ENCODE assay signal across 1 cellular context in the genomic region with DNA sequence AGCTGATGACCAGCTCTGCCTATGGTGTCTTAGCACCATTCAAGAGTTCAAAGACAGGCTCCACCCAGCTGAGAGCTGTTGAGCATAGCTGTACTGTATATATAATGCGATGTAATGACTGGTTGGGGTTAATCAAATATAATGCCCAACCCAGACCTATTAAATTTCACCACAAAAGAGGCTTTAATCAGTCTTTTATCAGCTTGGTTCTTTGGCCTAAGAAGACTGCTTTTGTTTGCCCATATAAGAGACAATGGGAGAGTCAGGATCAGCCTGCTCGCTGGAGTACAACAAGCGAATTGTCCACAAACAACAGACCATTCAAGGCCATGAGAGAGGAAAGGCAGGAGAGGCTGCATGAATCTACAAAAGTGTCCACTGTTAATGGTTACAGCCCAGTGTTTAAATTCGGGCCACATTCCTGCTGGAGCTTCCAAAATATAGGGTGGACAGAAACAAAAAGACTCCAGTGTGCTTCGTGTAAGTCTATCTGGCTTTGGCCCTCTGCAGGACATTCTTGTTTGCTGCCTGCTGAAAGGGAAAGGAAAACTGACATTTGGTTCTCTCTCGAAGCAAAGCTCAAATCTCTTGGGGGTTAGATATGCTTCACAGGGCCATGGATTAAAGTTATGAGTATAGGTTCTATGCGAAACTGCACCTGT.
TF ChIP-seq lines count a peak whose summit lies in the region.

No MANE protein-coding gene starts in this region.

TF ChIP-seq in SK-N-SH, 30 proteins besides CTCF, POLR2A, EP300 and RAD21 (continued from another document):
- TF ChIP-seq USF2 (IDR thresholded peaks at IDR 0.05; ENCODE audit: borderline replicate concordance, low read depth, low read length) (no peak), GATA2 (CRISPR knock-in tag; IDR thresholded peaks at IDR 0.05) (no peak), CHD2 (IDR thresholded peaks at IDR 0.05; ENCODE audit: low read length, partially characterized antibody) (no peak), FOSL2 (IDR thresholded peaks at IDR 0.05; ENCODE audit: borderline replicate concordance, low read depth) (no peak), RCOR1 (IDR thresholded peaks at IDR 0.05; ENCODE audit: low read length) (no peak), POLR2AphosphoS5 (IDR thresholded peaks at IDR 0.05; ENCODE audit: low read depth, low read length) (no peak), TCF12 (IDR thresholded peaks at IDR 0.05) (no peak), ELF1 (IDR thresholded peaks at IDR 0.05) (no peak), MEF2A (IDR thresholded peaks at IDR 0.05; ENCODE audit: borderline replicate concordance, low read depth) (no peak), SMC3 (IDR thresholded peaks at IDR 0.05; ENCODE audit: low read depth, low read length) (no peak), RXRA (IDR thresholded peaks at IDR 0.05; ENCODE audit: borderline replicate concordance, low read depth) (no peak), USF1 (IDR thresholded peaks at IDR 0.05; ENCODE audit: borderline replicate concordance, low read depth) (no peak)
- TF ChIP-seq, protein P1, sequence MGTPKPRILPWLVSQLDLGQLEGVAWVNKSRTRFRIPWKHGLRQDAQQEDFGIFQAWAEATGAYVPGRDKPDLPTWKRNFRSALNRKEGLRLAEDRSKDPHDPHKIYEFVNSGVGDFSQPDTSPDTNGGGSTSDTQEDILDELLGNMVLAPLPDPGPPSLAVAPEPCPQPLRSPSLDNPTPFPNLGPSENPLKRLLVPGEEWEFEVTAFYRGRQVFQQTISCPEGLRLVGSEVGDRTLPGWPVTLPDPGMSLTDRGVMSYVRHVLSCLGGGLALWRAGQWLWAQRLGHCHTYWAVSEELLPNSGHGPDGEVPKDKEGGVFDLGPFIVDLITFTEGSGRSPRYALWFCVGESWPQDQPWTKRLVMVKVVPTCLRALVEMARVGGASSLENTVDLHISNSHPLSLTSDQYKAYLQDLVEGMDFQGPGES (IDR thresholded peaks at IDR 0.05; ENCODE audit: low read depth, low read length), result no peak
